8 cellular contexts compared by ENCODE assay signal in genomic region chr2:101474752-101475384, GRCh38. TPM values are rescaled to one million over a fixed set of nuclear protein-coding genes. Genes with fewer than 3 reads are reported as not detected.
DNase-seq lines count a peak whose midpoint lies in the region; ATAC-seq and TF ChIP-seq lines count a peak whose summit lies in the region.

Gene RFX8 (minus strand): TSS chr2:101475112. CDS start chr2:101466848, 8,264 bp downstream.

- no peaks in the 10 kb centered on the region for H3K9me3 Mint-ChIP-seq in Calu3 (ENCODE audit: low read depth, unreplicated experiment)

- TF ChIP-seq CTCF in Calu3 (IDR thresholded peaks at IDR 0.05; ENCODE audit: unreplicated experiment) = no peak

- H3K27ac Mint-ChIP-seq in Calu3 (ENCODE audit: unreplicated experiment) = no peak within 1 kb of the TSS

- ATAC-seq in HG03196 (IDR thresholded peaks at IDR 0.05; ENCODE audit: unreplicated experiment) = no peak

- H3K27me3 Mint-ChIP-seq in Calu3 (ENCODE audit: unreplicated experiment) = no peaks in the 10 kb centered on the region

- intact Hi-C loops in Calu3 (cut with micrococcal nuclease; ENCODE audit: unreplicated experiment) = no loop called here

- H3K4me1 Mint-ChIP-seq in Calu3 (ENCODE audit: low read depth, unreplicated experiment) = no peaks in the 10 kb centered on the region

- H3K4me3 Mint-ChIP-seq in Calu3 (ENCODE audit: low read depth, unreplicated experiment) = peak within 1 kb of the TSS; percentile 58

- CTCF ChIA-PET in Calu3 (lab: Charles Lee) = no interaction called here

- H3K36me3 Mint-ChIP-seq in Calu3 (ENCODE audit: insufficient read depth, unreplicated experiment) = no peaks in the 10 kb centered on the region

- DNase-seq in Calu3 (no peak), SIG-M5 treated with dmso at 0.1 percent for 504 hours (lab: John Stamatoyannopoulos, UW; ENCODE audit: unreplicated experiment) (peak; percentile 98), amniotic epithelial cell (ENCODE audit: low read depth) (peak; percentile 93), inferior parietal cortex (ENCODE audit: extremely low spot score) (peak; percentile 34), COLO668 (lab: John Stamatoyannopoulos, UW; ENCODE audit: unreplicated experiment) (no peak), ureter (ENCODE audit: low spot score) (no peak)
- peak; percentile 43 for DNase-seq in stimulated activated CD4-positive, alpha-beta T cell treated with anti-CD3 and anti-CD28 coated beads, Interleukin-2, amount 100 ng/mL, for 4 hours (ENCODE audit: low read depth)

- no TSS peak for BruUV-seq in Calu3 (replicated peaks; lab: Mats Ljungman, UMichigan)

RNA-seq across cellular contexts. Expression of gene RFX8, which starts in this region (rescaled TPM):
- not detected in 2 replicates for total RNA-seq in Calu3 (2022)
- not detected for total RNA-seq in ureter

Comparison
In these comparisons a context has a peak if more than half of its experiments do, and no peak if none do; other contexts are left out.
1. DNase-seq: peak in SIG-M5 treated with dmso at 0.1 percent for 504 hours (single experiment), amniotic epithelial cell (single experiment), inferior parietal cortex (single experiment) and stimulated activated CD4-positive, alpha-beta T cell treated with anti-CD3 and anti-CD28 coated beads, Interleukin-2, amount 100 ng/mL, for 4 hours (single experiment); none in Calu3 (single experiment), COLO668 (single experiment) and ureter (single experiment).